ENCODE assay signal across 29 cellular contexts in genomic region chr10:62148155-62148554, GRCh38.
"Had no signal": no experiment of that assay in that cellular context is flagged by ENCODE, and none has a peak within 500 bp of the region (broad histone marks: within the 10 kb centered on the region; RNA-seq: fewer than 3 reads in every experiment).

No MANE protein-coding gene starts in this region.

- H3K4me3 ChIP-seq: neural progenitor cell, ovary, psoas muscle, skin epidermis, smooth muscle cell, spleen, stomach, thoracic aorta, thyroid gland, tibial nerve, upper lobe of left lung, vagina had no signal

- H3K9ac ChIP-seq: neural progenitor cell, parathyroid adenoma had no signal

- H3K4me2 ChIP-seq: neural progenitor cell, smooth muscle cell had no signal

- H3K27me3 Mint-ChIP-seq: progenitor cell of endocrine pancreas; stimulated activated naive B cell treated with anti-CD40 and anti-IgM and Interleukin-4, amounts not matched to agents 10 μg/mL and 1 μg/mL and 100 μg/mL, for 72 hours; stimulated activated naive CD8-positive, alpha-beta T cell treated with anti-CD3 and anti-CD28 coated beads, Interleukin-15, Interleukin-2, amounts not matched to agents 100 ng/mL and 50 ng/mL, for 24 hours had no signal

- FAIRE-seq: urothelium cell line had no signal

- H3K9me3 Mint-ChIP-seq: natural killer cell; stimulated activated naive CD8-positive, alpha-beta T cell treated with anti-CD3 and anti-CD28 coated beads, Interleukin-15, Interleukin-2, amounts not matched to agents 100 ng/mL and 50 ng/mL, for 24 hours had no signal

- H3K27me3 ChIP-seq: neural progenitor cell, ovary, spleen, stomach, thyroid gland, tibial nerve, upper lobe of left lung, vagina had no signal

- DNase-seq: natural killer cell; occipital lobe; ovary; posterior cingulate gyrus; psoas muscle; right cardiac atrium; spleen; stimulated activated CD4-positive, alpha-beta T cell treated with anti-CD3 and anti-CD28 coated beads, Interleukin-12 subunit alpha, Interleukin-12 subunit beta, amount 100 ng/mL, for 4 hours; stimulated activated CD4-positive, alpha-beta T cell treated with anti-CD3 and anti-CD28 coated beads, Interleukin-1b, Interleukin-23, amount 100 ng/mL, for 48 hours; stimulated activated CD4-positive, alpha-beta T cell treated with anti-CD3 and anti-CD28 coated beads, Interleukin-4, amount 100 ng/mL, for 24 hours; stimulated activated naive B cell treated with anti-CD40 and anti-IgM and Interleukin-4, amounts not matched to agents 10 μg/mL and 1 μg/mL and 100 μg/mL, for 72 hours; stimulated activated naive CD4-positive, alpha-beta T cell treated with Interleukin-2 at 50 U/mL for 16 hours; stomach; thyroid gland; trophoblast cell; upper lobe of left lung had no signal

- H2AFZ ChIP-seq: neural progenitor cell, parathyroid adenoma had no signal

- H3K9me3 ChIP-seq: ovary, psoas muscle, stomach, thoracic aorta, thyroid gland, vagina had no signal

- H3K27ac ChIP-seq: neural progenitor cell, ovary, parathyroid adenoma, psoas muscle, skin epidermis, spleen, stomach, thoracic aorta, thyroid gland, tibial nerve, upper lobe of left lung, vagina had no signal

- H3K27ac Mint-ChIP-seq: natural killer cell; nephron; neural progenitor cell; progenitor cell of endocrine pancreas; stimulated activated effector memory CD8-positive, alpha-beta T cell treated with anti-CD3 and anti-CD28 coated beads, Interleukin-12 subunit alpha, Interleukin-12 subunit beta, amount 100 ng/mL, for 72 hours; stimulated activated naive B cell treated with anti-CD40 and anti-IgM and Interleukin-4, amounts not matched to agents 10 μg/mL and 1 μg/mL and 100 μg/mL, for 72 hours; stimulated activated naive CD8-positive, alpha-beta T cell treated with anti-CD3 and anti-CD28 coated beads, Interleukin-15, Interleukin-2, amounts not matched to agents 100 ng/mL and 50 ng/mL, for 24 hours had no signal

- ATAC-seq: natural killer cell; psoas muscle; right cardiac atrium; sciatic nerve; stimulated activated effector memory CD8-positive, alpha-beta T cell treated with anti-CD3 and anti-CD28 coated beads, Interleukin-12 subunit alpha, Interleukin-12 subunit beta, amount 100 ng/mL, for 72 hours; stimulated activated naive B cell treated with anti-CD40 and anti-IgM and Interleukin-4, amounts not matched to agents 10 μg/mL and 1 μg/mL and 100 μg/mL, for 72 hours had no signal

- H3K36me3 Mint-ChIP-seq: natural killer cell; neural progenitor cell; stimulated activated effector memory CD8-positive, alpha-beta T cell treated with anti-CD3 and anti-CD28 coated beads, Interleukin-12 subunit alpha, Interleukin-12 subunit beta, amount 100 ng/mL, for 72 hours had no signal

- H3K4me1 ChIP-seq: neural progenitor cell, parathyroid adenoma, psoas muscle, stomach, thyroid gland, tibial nerve, upper lobe of left lung, vagina had no signal

- H3K4me3 Mint-ChIP-seq: natural killer cell; nephron; neural progenitor cell; stimulated activated effector memory CD8-positive, alpha-beta T cell treated with anti-CD3 and anti-CD28 coated beads, Interleukin-12 subunit alpha, Interleukin-12 subunit beta, amount 100 ng/mL, for 72 hours; stimulated activated naive B cell treated with anti-CD40 and anti-IgM and Interleukin-4, amounts not matched to agents 10 μg/mL and 1 μg/mL and 100 μg/mL, for 72 hours; stimulated activated naive CD8-positive, alpha-beta T cell treated with anti-CD3 and anti-CD28 coated beads, Interleukin-15, Interleukin-2, amounts not matched to agents 100 ng/mL and 50 ng/mL, for 24 hours had no signal

- H3K36me3 ChIP-seq: neural progenitor cell, ovary, spleen, stomach, thoracic aorta, thyroid gland, tibial nerve, upper lobe of left lung, vagina had no signal

- H3K79me2 ChIP-seq: parathyroid adenoma had no signal

- H3K4me1 Mint-ChIP-seq: natural killer cell; nephron; neural progenitor cell; stimulated activated effector memory CD8-positive, alpha-beta T cell treated with anti-CD3 and anti-CD28 coated beads, Interleukin-12 subunit alpha, Interleukin-12 subunit beta, amount 100 ng/mL, for 72 hours had no signal
